In genomic region chr10:72328829-72329204, GRCh38 we compare ENCODE assay signal across 9 cellular contexts. TPM values are rescaled to one million over a fixed set of nuclear protein-coding genes. Genes with fewer than 3 reads are reported as not detected.
A peak's percentile ranks its signal among the peaks of the same experiment; 100 is the strongest.
DNase-seq lines count a peak whose midpoint lies in the region; ATAC-seq and TF ChIP-seq lines count a peak whose summit lies in the region.
"Had no signal": no experiment of that assay in that cellular context is flagged by ENCODE, and none has a peak within 500 bp of the region (broad histone marks: within the 10 kb centered on the region; RNA-seq: fewer than 3 reads in every experiment).

No MANE protein-coding gene starts in this region.

- intact Hi-C loops in activated CD8-positive, alpha-beta T cell treated with anti-CD3 and anti-CD28 coated beads for 36 hours (cut with micrococcal nuclease): no loop called here

- H3K4me1 Mint-ChIP-seq in activated CD8-positive, alpha-beta memory T cell treated with anti-CD3 and anti-CD28 coated beads, Interleukin-2, amount 10 ng/mL, durations not matched to agents 7 days and 5 days: peaks cover 77% of the 10 kb centered on the region
- peaks cover 76% of the 10 kb centered on the region for H3K4me1 Mint-ChIP-seq in activated CD8-positive, alpha-beta T cell treated with anti-CD3 and anti-CD28 coated beads for 36 hours (ENCODE audit: low read depth)
- peaks cover 83 to 88% of the 10 kb centered on the region in 2 donors for H3K4me1 Mint-ChIP-seq in immature natural killer cell

- H3K36me3 Mint-ChIP-seq in activated CD8-positive, alpha-beta memory T cell treated with anti-CD3 and anti-CD28 coated beads, Interleukin-2, amount 10 ng/mL, durations not matched to agents 7 days and 5 days: peaks cover 13% of the 10 kb centered on the region
- H3K36me3 Mint-ChIP-seq in activated CD8-positive, alpha-beta T cell treated with anti-CD3 and anti-CD28 coated beads for 36 hours (ENCODE audit: low read depth): peaks cover 25% of the 10 kb centered on the region
- H3K36me3 Mint-ChIP-seq in immature natural killer cell: no peaks in the 10 kb centered on the region
- H3K36me3 Mint-ChIP-seq: memory B cell had no signal

- H3K27ac Mint-ChIP-seq in activated CD8-positive, alpha-beta memory T cell treated with anti-CD3 and anti-CD28 coated beads, Interleukin-2, amount 10 ng/mL, durations not matched to agents 7 days and 5 days: peak overlapping the region; percentile 92
- H3K27ac Mint-ChIP-seq in activated CD8-positive, alpha-beta T cell treated with anti-CD3 and anti-CD28 coated beads for 36 hours: peak overlapping the region; percentile 97
- peak overlapping the region; percentile 95 to 99 (median 99) for H3K27ac Mint-ChIP-seq in immature natural killer cell
- H3K27ac Mint-ChIP-seq: memory B cell had no signal

- peak overlapping the region; percentile 83 for H3K27ac ChIP-seq in substantia nigra (ENCODE audit: low read depth, low read length, poor library complexity, severe bottlenecking)

- TF ChIP-seq CTCF in activated CD8-positive, alpha-beta T cell treated with anti-CD3 and anti-CD28 coated beads for 36 hours (IDR thresholded peaks at IDR 0.05): no peak

- peak overlapping the region; percentile 84 for H3K4me3 Mint-ChIP-seq in activated CD8-positive, alpha-beta memory T cell treated with anti-CD3 and anti-CD28 coated beads, Interleukin-2, amount 10 ng/mL, durations not matched to agents 7 days and 5 days
- H3K4me3 Mint-ChIP-seq in activated CD8-positive, alpha-beta T cell treated with anti-CD3 and anti-CD28 coated beads for 36 hours: peak overlapping the region; percentile 89
- peak overlapping the region; percentile 53 to 98 (median 87) for H3K4me3 Mint-ChIP-seq in immature natural killer cell
- H3K4me3 Mint-ChIP-seq: memory B cell had no signal

- no peaks in the 10 kb centered on the region for H3K9me3 Mint-ChIP-seq in activated CD8-positive, alpha-beta memory T cell treated with anti-CD3 and anti-CD28 coated beads, Interleukin-2, amount 10 ng/mL, durations not matched to agents 7 days and 5 days (ENCODE audit: low read depth)
- H3K9me3 Mint-ChIP-seq in activated CD8-positive, alpha-beta T cell treated with anti-CD3 and anti-CD28 coated beads for 36 hours: peaks cover 1% of the 10 kb centered on the region
- H3K9me3 Mint-ChIP-seq in immature natural killer cell: no peaks in the 10 kb centered on the region
- H3K9me3 Mint-ChIP-seq: memory B cell had no signal

- DNase-seq in activated CD8-positive, alpha-beta memory T cell treated with anti-CD3 and anti-CD28 coated beads, Interleukin-2, amount 10 ng/mL, durations not matched to agents 7 days and 5 days: peak; percentile 73
- no peak for DNase-seq in activated CD8-positive, alpha-beta memory T cell treated with anti-CD3 and anti-CD28 coated beads, Interleukin-2, amount 50 U/mL, for 4 hours
- DNase-seq in activated CD8-positive, alpha-beta T cell treated with anti-CD3 and anti-CD28 coated beads for 36 hours: peak; percentile 81
- DNase-seq in immature natural killer cell (peak in 2 of 3 donors; percentile 54 to 56), substantia nigra (lab: John Stamatoyannopoulos, UW) (no peak)

- CTCF ChIA-PET in activated CD8-positive, alpha-beta memory T cell treated with anti-CD3 and anti-CD28 coated beads, Interleukin-2, amount 10 ng/mL, durations not matched to agents 7 days and 5 days (lab: Charles Lee): interaction anchor here (1.1 to 12.6 kb wide), 10 partner anchors 9 to 280 kb away, joined by 3 to 98 read pairs (median 6); partner anchors contain the start of gene DDIT4
- CTCF ChIA-PET in activated CD8-positive, alpha-beta T cell treated with anti-CD3 and anti-CD28 coated beads for 36 hours (lab: Charles Lee): interaction anchor here (0.8 to 4.1 kb wide), 7 partner anchors 9 to 106 kb away, joined by 3 to 33 read pairs (median 6); partner anchors contain the start of gene DDIT4

- ATAC-seq in activated CD8-positive, alpha-beta memory T cell treated with anti-CD3 and anti-CD28 coated beads, Interleukin-2, amount 10 ng/mL, durations not matched to agents 7 days and 5 days: peak; percentile 22
- peak; percentile 42 for ATAC-seq in activated CD8-positive, alpha-beta T cell treated with anti-CD3 and anti-CD28 coated beads for 36 hours
- no peak for ATAC-seq in HG03097 (IDR thresholded peaks at IDR 0.05; ENCODE audit: low FRiP score, unreplicated experiment)
- no peak for ATAC-seq in HG03139 (IDR thresholded peaks at IDR 0.05; ENCODE audit: unreplicated experiment)
- no peak for ATAC-seq in HG03135 (IDR thresholded peaks at IDR 0.05; ENCODE audit: unreplicated experiment)

- no peaks in the 10 kb centered on the region for H3K27me3 Mint-ChIP-seq in activated CD8-positive, alpha-beta memory T cell treated with anti-CD3 and anti-CD28 coated beads, Interleukin-2, amount 10 ng/mL, durations not matched to agents 7 days and 5 days
- peaks cover 2% of the 10 kb centered on the region for H3K27me3 Mint-ChIP-seq in activated CD8-positive, alpha-beta T cell treated with anti-CD3 and anti-CD28 coated beads for 36 hours
- peaks cover 13 to 38% (median 36%) of the 10 kb centered on the region in 3 donors for H3K27me3 Mint-ChIP-seq in immature natural killer cell (ENCODE audit: low read depth in 3 of 3)
- H3K27me3 Mint-ChIP-seq: memory B cell had no signal

- POLR2A ChIA-PET in activated CD8-positive, alpha-beta T cell treated with anti-CD3 and anti-CD28 coated beads for 36 hours (lab: Charles Lee): interaction anchor here (1.1 to 28.1 kb wide), 6 partner anchors 8 to 253 kb away, joined by 3 to 796 read pairs (median 76); partner anchors contain the start of gene DDIT4

RNA-seq across cellular contexts. Expression of gene DNAJB12, which starts 25.9 kb away (rescaled TPM):
- 10 to 100 TPM; 25.5 to 31.4 TPM for total RNA-seq in activated CD8-positive, alpha-beta memory T cell treated with anti-CD3 and anti-CD28 coated beads, Interleukin-2, amount 10 ng/mL, durations not matched to agents 7 days and 5 days
- 10 to 100 TPM; 17.1 to 17.5 TPM for total RNA-seq in activated CD8-positive, alpha-beta T cell treated with anti-CD3 and anti-CD28 coated beads for 36 hours
- polyA plus RNA-seq in immature natural killer cell: 10 to 100 TPM; 12.2 to 32.0 (median 12.4) TPM

RNA-seq across cellular contexts. Expression of gene DDIT4, which starts 55.1 kb away (rescaled TPM):
- 100 to 1,000 TPM; 291 to 293 TPM for total RNA-seq in activated CD8-positive, alpha-beta memory T cell treated with anti-CD3 and anti-CD28 coated beads, Interleukin-2, amount 10 ng/mL, durations not matched to agents 7 days and 5 days
- total RNA-seq in activated CD8-positive, alpha-beta T cell treated with anti-CD3 and anti-CD28 coated beads for 36 hours: 1,000 to 10,000 TPM; 1,071 to 1,096 TPM
- polyA plus RNA-seq in immature natural killer cell: 100 to 1,000 TPM; 437 to 876 (median 450) TPM

Comparison
In these comparisons a context has a peak if more than half of its experiments do, and no peak if none do; other contexts are left out.
1. DNase-seq: peak in activated CD8-positive, alpha-beta memory T cell treated with anti-CD3 and anti-CD28 coated beads, Interleukin-2, amount 10 ng/mL, durations not matched to agents 7 days and 5 days (single experiment), activated CD8-positive, alpha-beta T cell treated with anti-CD3 and anti-CD28 coated beads for 36 hours (single experiment) and immature natural killer cell (2 of 3); none in activated CD8-positive, alpha-beta memory T cell treated with anti-CD3 and anti-CD28 coated beads, Interleukin-2, amount 50 U/mL, for 4 hours (single experiment) and substantia nigra (0 of 49).
2. ATAC-seq: peak in activated CD8-positive, alpha-beta memory T cell treated with anti-CD3 and anti-CD28 coated beads, Interleukin-2, amount 10 ng/mL, durations not matched to agents 7 days and 5 days (single experiment) and activated CD8-positive, alpha-beta T cell treated with anti-CD3 and anti-CD28 coated beads for 36 hours (single experiment); none in HG03097 (single experiment), HG03139 (single experiment) and HG03135 (single experiment).
3. Peak in every context shown above with its lines, with median percentiles within 50 percentile points of each other: H3K27ac Mint-ChIP-seq and H3K4me3 Mint-ChIP-seq.